Comparison of ENCODE assay signal across 12 cellular contexts in the genomic region with DNA sequence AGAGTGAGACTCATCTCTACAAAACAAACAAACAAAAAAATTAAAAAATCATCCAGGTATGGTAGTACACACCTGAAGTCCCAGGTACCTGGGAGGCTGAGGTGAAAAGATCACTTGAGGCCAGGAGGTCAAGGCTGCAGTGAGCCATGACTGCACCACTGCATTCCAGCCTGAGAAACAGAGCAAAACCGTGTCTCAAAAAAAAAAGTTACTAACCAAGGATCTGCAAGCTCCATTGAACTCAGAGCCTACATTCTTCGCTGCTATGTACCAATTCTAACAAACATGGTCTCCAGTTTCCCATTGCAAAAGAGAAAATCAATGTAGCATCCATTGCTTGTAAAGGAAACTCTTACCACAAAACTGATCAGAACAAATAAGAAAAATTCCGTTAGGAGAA.
"Had no signal": no experiment of that assay in that cellular context is flagged by ENCODE, and none has a peak within 500 bp of the region (broad histone marks: within the 10 kb centered on the region; RNA-seq: fewer than 3 reads in every experiment).

No MANE protein-coding gene starts in this region.

- DNase-seq: activated effector memory CD4-positive, alpha-beta T cell treated with Interleukin-2 at 50 U/mL for 16 hours; activated T-cell treated with anti-CD3 and anti-CD28 coated beads for 4 hours; cortex of kidney; effector CD8-positive, alpha-beta T cell; naive B cell; stimulated activated CD4-positive, alpha-beta T cell treated with anti-CD3 and anti-CD28 coated beads, Interleukin-2, amount 100 ng/mL, for 48 hours; stimulated activated naive CD4-positive, alpha-beta T cell treated with Interleukin-2 at 50 U/mL for 16 hours; T-cell; trophoblast cell had no signal

- H3K4me2 ChIP-seq: hepatocyte had no signal

- H3K27ac ChIP-seq: hepatocyte had no signal

- H3K27me3 Mint-ChIP-seq: activated naive CD4-positive, alpha-beta T cell treated with anti-CD3 and anti-CD28 coated beads, Interleukin-2, amount 50 U/mL, for 24 hours; central memory CD8-positive, alpha-beta T cell; naive B cell; T-cell had no signal

- H3K9me3 Mint-ChIP-seq: activated naive CD4-positive, alpha-beta T cell treated with anti-CD3 and anti-CD28 coated beads, Interleukin-2, amount 50 U/mL, for 24 hours; central memory CD8-positive, alpha-beta T cell; T-cell had no signal

- H3K27ac Mint-ChIP-seq: activated naive CD4-positive, alpha-beta T cell treated with anti-CD3 and anti-CD28 coated beads, Interleukin-2, amount 50 U/mL, for 24 hours had no signal

- H3K4me3 Mint-ChIP-seq: activated naive CD4-positive, alpha-beta T cell treated with anti-CD3 and anti-CD28 coated beads, Interleukin-2, amount 50 U/mL, for 24 hours; T-cell had no signal

- H3K27me3 ChIP-seq: hepatocyte had no signal

- H3K4me3 ChIP-seq: hepatocyte had no signal
